In the genomic region with DNA sequence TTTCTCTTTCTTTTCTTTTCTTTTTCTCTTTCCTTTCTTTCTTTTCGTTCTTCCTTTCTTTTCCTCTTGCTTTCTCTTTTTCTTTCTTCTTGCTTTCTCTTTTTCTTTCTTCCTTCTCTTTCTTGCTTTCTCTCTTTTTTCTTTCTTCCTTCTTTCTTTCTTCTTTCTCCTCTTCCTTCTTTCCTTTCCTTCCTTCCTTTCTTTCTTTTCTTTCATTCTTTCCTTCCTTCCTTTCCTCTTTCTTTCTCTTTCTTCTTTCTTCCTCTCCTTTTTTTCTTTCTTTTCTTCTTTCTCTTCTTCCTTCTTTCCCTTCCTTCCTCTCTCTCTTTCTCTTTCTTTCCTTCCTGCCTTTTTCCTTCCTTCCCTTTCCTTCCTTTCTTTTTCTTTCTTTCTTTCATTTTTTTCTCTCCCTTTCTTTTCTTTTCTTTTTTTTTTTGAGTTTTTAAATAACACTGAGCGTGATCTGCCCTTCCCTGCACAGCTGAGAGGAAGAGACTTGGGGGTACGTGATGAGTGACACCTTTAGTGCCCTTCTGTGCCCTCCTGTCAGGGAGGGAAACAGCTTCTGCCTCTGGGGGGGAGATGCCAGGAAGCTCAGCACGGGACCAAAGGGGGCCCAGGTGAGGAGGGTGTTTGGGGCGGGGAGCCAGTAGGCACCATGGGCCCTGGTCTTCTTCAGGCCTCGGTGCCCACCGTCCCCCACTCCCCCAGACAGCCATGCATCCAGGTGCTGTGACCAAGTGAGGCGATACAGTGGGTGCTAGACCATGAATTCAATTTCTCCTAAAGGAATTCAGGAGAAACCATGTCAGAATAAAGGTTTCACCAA, we compare ENCODE assay signal across 9 cellular contexts. TPM values are rescaled to one million over a fixed set of nuclear protein-coding genes. Genes with fewer than 3 reads are reported as not detected.
DNase-seq lines count a peak whose midpoint lies in the region; ATAC-seq and TF ChIP-seq lines count a peak whose summit lies in the region.
"Had no signal": no experiment of that assay in that cellular context is flagged by ENCODE, and none has a peak within 500 bp of the region (broad histone marks: within the 10 kb centered on the region; RNA-seq: fewer than 3 reads in every experiment).

No MANE protein-coding gene starts in this region.

- H3K36me3 Mint-ChIP-seq in CD4-positive, alpha-beta T cell (ENCODE audit: low read depth) = no peaks in the 10 kb centered on the region
- peaks cover 10% of the 10 kb centered on the region for H3K36me3 Mint-ChIP-seq in effector memory CD8-positive, alpha-beta T cell (ENCODE audit: insufficient read depth)

- no peaks in the 10 kb centered on the region for H3K9me3 ChIP-seq in CD4-positive, alpha-beta T cell (ENCODE audit: control insufficient read depth, low read length)
- no peaks in the 10 kb centered on the region for H3K9me3 ChIP-seq in osteoblast (ENCODE audit: low read depth, low read length)
- H3K9me3 ChIP-seq: mucosa of descending colon had no signal

- H3K4me1 Mint-ChIP-seq in CD4-positive, alpha-beta T cell (ENCODE audit: low read depth) = peaks cover 5% of the 10 kb centered on the region
- peaks cover 2 to 9% of the 10 kb centered on the region in 2 donors for H3K4me1 Mint-ChIP-seq in effector memory CD8-positive, alpha-beta T cell (ENCODE audit: low read depth in 2 of 2)

- POLR2A ChIA-PET in CD4-positive, alpha-beta T cell (lab: Charles Lee) = interaction anchor here (0.6 to 2.7 kb wide), 7 partner anchors 20 to 309 kb away, joined by 3 to 47 read pairs (median 7); a partner anchor contains a TSS

- no peaks in the 10 kb centered on the region for H3K27me3 Mint-ChIP-seq in CD4-positive, alpha-beta T cell
- H3K27me3 Mint-ChIP-seq in effector memory CD8-positive, alpha-beta T cell = no peaks in the 10 kb centered on the region

- H3K4me2 ChIP-seq in osteoblast (ENCODE audit: insufficient read depth, low read length) = peak overlapping the region; percentile 98

- no peak for ATAC-seq in CD4-positive, alpha-beta T cell (ENCODE audit: poor library complexity)
- ATAC-seq in effector memory CD8-positive, alpha-beta T cell (replicated peaks) = no peak

- no peaks in the 10 kb centered on the region for H3K79me2 ChIP-seq in osteoblast (ENCODE audit: insufficient read depth, low read length)

- peak overlapping the region; percentile 79 for H3K4me3 ChIP-seq in osteoblast (ENCODE audit: insufficient read depth, low read length)
- H3K4me3 ChIP-seq: mucosa of descending colon had no signal

- peak; percentile 25 for TF ChIP-seq CTCF in CD4-positive, alpha-beta T cell (IDR thresholded peaks at IDR 0.05)
- TF ChIP-seq CTCF in osteoblast (IDR thresholded peaks at IDR 0.05; ENCODE audit: extremely low read depth, low read depth, low read length) = no peak

- H3K4me1 ChIP-seq in osteoblast (ENCODE audit: insufficient read depth, low read length) = peaks cover under 1% of the 10 kb centered on the region

- CTCF ChIA-PET in CD4-positive, alpha-beta T cell (lab: Charles Lee) = interaction anchor here (0.7 to 1.9 kb wide), 11 partner anchors 9 to 145 kb away, joined by 3 to 18 read pairs (median 4); a partner anchor contains a TSS

- no peaks in the 10 kb centered on the region for H3K9me3 Mint-ChIP-seq in CD4-positive, alpha-beta T cell
- no peaks in the 10 kb centered on the region for H3K9me3 Mint-ChIP-seq in effector memory CD8-positive, alpha-beta T cell

- peak overlapping the region; percentile 80 for H3K27ac Mint-ChIP-seq in CD4-positive, alpha-beta T cell
- peak overlapping the region; percentile 45 to 97 for H3K27ac Mint-ChIP-seq in effector memory CD8-positive, alpha-beta T cell

- H3K4me3 Mint-ChIP-seq in CD4-positive, alpha-beta T cell = peak overlapping the region; percentile 81
- H3K4me3 Mint-ChIP-seq in effector memory CD8-positive, alpha-beta T cell = peak overlapping the region; percentile 62 to 73

- no peak overlapping the region for H3K27ac ChIP-seq in CD4-positive, alpha-beta T cell (ENCODE audit: low read depth, low read length)
- H3K27ac ChIP-seq in osteoblast (ENCODE audit: low read depth, low read length) = peak overlapping the region; percentile 33

- peak overlapping the region; percentile 96 for H2AFZ ChIP-seq in osteoblast (ENCODE audit: low read length)

- H3K36me3 ChIP-seq in osteoblast (ENCODE audit: insufficient read depth, low read length) = no peaks in the 10 kb centered on the region

- intact Hi-C loops in CD4-positive, alpha-beta T cell (cut with DNase I, micrococcal nuclease) = loop anchor here (2.0 to 5.0 kb wide), 4 partner anchors 34 to 471 kb away; a partner anchor contains a TSS

- DNase-seq in CD4-positive, alpha-beta T cell = no peak
- peak; percentile 9 for DNase-seq in NCI-H69 (lab: John Stamatoyannopoulos, UW)
- no peak for DNase-seq in effector memory CD8-positive, alpha-beta T cell
- no peak for DNase-seq in osteoblast (ENCODE audit: insufficient read length, low spot score, missing footprints)
- DNase-seq in DMS79 treated with DMSO at 0.1 percent for 48 hours (lab: John Stamatoyannopoulos, UW) = no peak
- no peak for DNase-seq in dedifferentiated amniotic fluid mesenchymal stem cell (ENCODE audit: extremely low spot score)
- DNase-seq in superior temporal gyrus (ENCODE audit: extremely low spot score) = no peak
- DNase-seq in SKM-1 treated with dmso at 0.1 percent for 144 hours (lab: John Stamatoyannopoulos, UW; ENCODE audit: unreplicated experiment) = no peak

- H4K20me1 ChIP-seq in osteoblast (ENCODE audit: insufficient read depth, low read length) = no peaks in the 10 kb centered on the region

- H3K27me3 ChIP-seq in CD4-positive, alpha-beta T cell (ENCODE audit: control insufficient read depth, insufficient read depth, low read length) = no peaks in the 10 kb centered on the region
- H3K27me3 ChIP-seq in osteoblast (ENCODE audit: insufficient read depth, low read length) = no peaks in the 10 kb centered on the region

RNA-seq across cellular contexts. Expression of a gene that starts 36.6 kb away (rescaled TPM):
- 10 to 100 TPM; 55.7 to 56.9 TPM for total RNA-seq in CD4-positive, alpha-beta T cell
- total RNA-seq in osteoblast = 15.2 and 15.9 TPM in 2 replicates
